2 cellular contexts compared by ENCODE assay signal in genomic region chr7:1501487-1502270, GRCh38.
TF ChIP-seq lines count a peak whose summit lies in the region.

No MANE protein-coding gene starts in this region.

TF ChIP-seq in IMR-90, 13 proteins besides CTCF, POLR2A, EP300 and RAD21:
- TF ChIP-seq SMC3 (IDR thresholded peaks at IDR 0.05; ENCODE audit: low read depth, low read length) (no peak), MXI1 (IDR thresholded peaks at IDR 0.05; ENCODE audit: borderline replicate concordance, low read depth, low read length) (no peak), USF2 (IDR thresholded peaks at IDR 0.05; ENCODE audit: low read depth, low read length) (no peak), MAZ (IDR thresholded peaks at IDR 0.05; ENCODE audit: borderline replicate concordance, low read depth, low read length) (no peak), FOS (IDR thresholded peaks at IDR 0.05; ENCODE audit: low read depth, low read length) (no peak), RFX5 (IDR thresholded peaks at IDR 0.05; ENCODE audit: low read depth, low read length) (no peak), BHLHE40 (IDR thresholded peaks at IDR 0.05; ENCODE audit: low read depth, low read length) (no peak), RCOR1 (IDR thresholded peaks at IDR 0.05; ENCODE audit: insufficient replicate concordance, low read length) (no peak), CEBPB (IDR thresholded peaks at IDR 0.05; ENCODE audit: low read depth, low read length) (no peak), NFE2L2 (IDR thresholded peaks at IDR 0.05; ENCODE audit: low read depth, low read length) (no peak), MAFK (IDR thresholded peaks at IDR 0.05; ENCODE audit: low read depth, low read length) (no peak), CHD1 (IDR thresholded peaks at IDR 0.05; ENCODE audit: low read depth, low read length) (no peak)
- TF ChIP-seq, protein P1, sequence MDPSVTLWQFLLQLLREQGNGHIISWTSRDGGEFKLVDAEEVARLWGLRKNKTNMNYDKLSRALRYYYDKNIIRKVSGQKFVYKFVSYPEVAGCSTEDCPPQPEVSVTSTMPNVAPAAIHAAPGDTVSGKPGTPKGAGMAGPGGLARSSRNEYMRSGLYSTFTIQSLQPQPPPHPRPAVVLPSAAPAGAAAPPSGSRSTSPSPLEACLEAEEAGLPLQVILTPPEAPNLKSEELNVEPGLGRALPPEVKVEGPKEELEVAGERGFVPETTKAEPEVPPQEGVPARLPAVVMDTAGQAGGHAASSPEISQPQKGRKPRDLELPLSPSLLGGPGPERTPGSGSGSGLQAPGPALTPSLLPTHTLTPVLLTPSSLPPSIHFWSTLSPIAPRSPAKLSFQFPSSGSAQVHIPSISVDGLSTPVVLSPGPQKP (IDR thresholded peaks at IDR 0.05; ENCODE audit: borderline replicate concordance, low read depth, low read length) = no peak

TF ChIP-seq in GM12878, 131 proteins besides CTCF, POLR2A, EP300 and RAD21:
- TF ChIP-seq MEF2B (IDR thresholded peaks at IDR 0.05; ENCODE audit: partially characterized antibody, poor library complexity, severe bottlenecking) (peak; percentile 36), ATF3 (IDR thresholded peaks at IDR 0.05; ENCODE audit: borderline replicate concordance, extremely low read depth, low read depth, low read length) (no peak)
